In the genomic region with DNA sequence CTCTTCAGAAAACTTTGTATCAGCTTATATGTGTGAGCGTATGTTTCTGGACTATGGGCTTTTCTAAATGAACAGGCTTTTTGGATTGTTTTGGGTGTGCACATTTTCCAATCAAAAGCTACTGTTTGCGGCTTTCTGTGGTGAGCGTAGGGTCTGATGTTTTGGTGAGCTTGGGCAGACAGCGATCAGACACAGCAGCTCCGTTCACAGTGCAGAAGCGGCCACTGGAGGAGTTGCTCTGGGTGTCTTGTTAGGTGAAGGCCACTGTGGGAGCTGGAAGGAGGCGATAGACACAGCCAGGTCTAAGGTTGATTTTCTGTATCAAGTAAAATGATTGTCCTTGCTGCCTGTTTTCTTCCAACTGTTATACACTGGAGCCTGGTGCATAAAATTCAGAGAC, we compare ENCODE assay signal across 10 cellular contexts. TPM values are rescaled to one million over a fixed set of nuclear protein-coding genes. Genes with fewer than 3 reads are reported as not detected.
DNase-seq lines count a peak whose midpoint lies in the region; ATAC-seq, FAIRE-seq and TF ChIP-seq lines count a peak whose summit lies in the region.
"Had no signal": no experiment of that assay in that cellular context is flagged by ENCODE, and none has a peak within 500 bp of the region (broad histone marks: within the 10 kb centered on the region; RNA-seq: fewer than 3 reads in every experiment).

No MANE protein-coding gene starts in this region.

- H3K27ac Mint-ChIP-seq in IgD-negative memory B cell = peak overlapping the region in 2 of 3 donors; percentile 12 to 62
- H3K27ac Mint-ChIP-seq in nephron = peak overlapping the region; percentile 68 to 79 (median 74)

- BruUV-seq in A673 (replicated peaks; lab: Mats Ljungman, UMichigan) = no TSS peak

- intact Hi-C loops in A673 (cut with micrococcal nuclease; ENCODE audit: unreplicated experiment) = no loop called here

- H3K4me3 Mint-ChIP-seq in IgD-negative memory B cell (peak overlapping the region in 3 of 4 donors; percentile 42 to 87 (median 73)), nephron (peak overlapping the region; percentile 34 to 70 (median 40))

- CTCF ChIA-PET in A673 (lab: Charles Lee) = no interaction called here

- H3K27ac ChIP-seq in A673 (ENCODE audit: low read depth, low read length, poor library complexity, severe bottlenecking) (peak overlapping the region; percentile 54), coronary artery (peak overlapping the region in 1 of 2 donors; percentile 73)
- H3K27ac ChIP-seq: neutrophil had no signal

- H3K27me3 Mint-ChIP-seq in IgD-negative memory B cell (peaks cover 2% of the 10 kb centered on the region), nephron (ENCODE audit: low read depth) (no peaks in the 10 kb centered on the region)

- no peak for FAIRE-seq in urothelium cell line (lab: Jason Lieb, UNC)

- H3K36me3 ChIP-seq in A673 (ENCODE audit: insufficient read depth, low read length, poor library complexity, severe bottlenecking) = peaks cover 3% of the 10 kb centered on the region
- H3K36me3 ChIP-seq: neutrophil had no signal

- H3K4me1 ChIP-seq in A673 (ENCODE audit: insufficient read depth, low read length, poor library complexity, severe bottlenecking) = peaks cover 62% of the 10 kb centered on the region

- POLR2A ChIA-PET in A673 (lab: Charles Lee; ENCODE audit: low non-redundant PET) = interaction anchor here (1.1 kb wide), 1 partner anchor 42 kb away, joined by 3 read pairs; no protein-coding TSS in a partner anchor

- H3K4me1 Mint-ChIP-seq in IgD-negative memory B cell (peaks cover 64 to 70% (median 65%) of the 10 kb centered on the region in 3 donors), nephron (peaks cover 84% of the 10 kb centered on the region)

- H3K9me3 ChIP-seq in A673 (ENCODE audit: low read depth, low read length, poor library complexity, severe bottlenecking) = no peaks in the 10 kb centered on the region
- H3K9me3 ChIP-seq: neutrophil had no signal

- DNase-seq in A673 (ENCODE audit: low spot score) (no peak), coronary artery (ENCODE audit: low spot score) (no peak), erythroblast (lab: John Stamatoyannopoulos, UW) (no peak), urothelium cell line (ENCODE audit: low spot score) (no peak), NCI-H1436 treated with DMSO at 0.1 percent for 48 hours (lab: John Stamatoyannopoulos, UW) (no peak)
- DNase-seq: NCI-H1417 treated with DMSO at 0.1 percent for 48 hours had no signal

- peaks cover 2% of the 10 kb centered on the region for H3K36me3 Mint-ChIP-seq in IgD-negative memory B cell
- peaks cover 18% of the 10 kb centered on the region for H3K36me3 Mint-ChIP-seq in nephron (ENCODE audit: low read depth)

- TF ChIP-seq CTCF in A673 (conservative IDR thresholded peaks at IDR 0.05; ENCODE audit: low read depth, low read length) (no peak), coronary artery (IDR thresholded peaks at IDR 0.05) (no peak), nephron (IDR thresholded peaks at IDR 0.05; ENCODE audit: unreplicated experiment in 3 of 3) (no peak)

- H3K27me3 ChIP-seq in A673 (replicated peaks; ENCODE audit: insufficient read depth, low read depth, low read length, poor library complexity) = no peaks in the 10 kb centered on the region
- H3K27me3 ChIP-seq: neutrophil had no signal

- H3K9me3 Mint-ChIP-seq in IgD-negative memory B cell (no peaks in the 10 kb centered on the region), nephron (no peaks in the 10 kb centered on the region)

- no peak overlapping the region for H3K4me3 ChIP-seq in A673 (ENCODE audit: low read depth, low read length, poor library complexity, severe bottlenecking)
- H3K4me3 ChIP-seq in coronary artery = peak overlapping the region; percentile 56

- no peak for ATAC-seq in GM18868 (IDR thresholded peaks at IDR 0.05; ENCODE audit: unreplicated experiment)

- no peak for TF ChIP-seq POLR2A in erythroblast (IDR thresholded peaks at IDR 0.05; ENCODE audit: low read length)

RNA-seq across cellular contexts. Expression of gene PRRC2B, which starts 11.1 kb away (rescaled TPM):
- total RNA-seq in A673 (2021) = 317 and 318 TPM in 2 replicates
- polyA plus RNA-seq in IgD-negative memory B cell = 34.1 TPM
